ENCODE assay signal across 18 cellular contexts in genomic region chr22:31550871-31551370, GRCh38. TPM values are rescaled to one million over a fixed set of nuclear protein-coding genes. Genes with fewer than 3 reads are reported as not detected.
DNase-seq lines count a peak whose midpoint lies in the region; ATAC-seq and TF ChIP-seq lines count a peak whose summit lies in the region.
"Had no signal": no experiment of that assay in that cellular context is flagged by ENCODE, and none has a peak within 500 bp of the region (broad histone marks: within the 10 kb centered on the region; RNA-seq: fewer than 3 reads in every experiment).

No MANE protein-coding gene starts in this region.

- POLR2A ChIA-PET in CD8-positive, alpha-beta T cell (lab: Charles Lee): no interaction called here
- POLR2A ChIA-PET in activated CD8-positive, alpha-beta T cell treated with anti-CD3 and anti-CD28 coated beads for 36 hours (lab: Charles Lee): interaction anchor here (0.7 to 1.7 kb wide), 4 partner anchors 9 to 65 kb away, joined by 3 to 7 read pairs (median 3); no protein-coding TSS in a partner anchor

- no peaks in the 10 kb centered on the region for H3K9me3 ChIP-seq in CD8-positive, alpha-beta T cell (ENCODE audit: low read length)
- no peaks in the 10 kb centered on the region for H3K9me3 ChIP-seq in left lung
- H3K9me3 ChIP-seq: BLaER1 treated with 17β-estradiol and CSF1 and Interleukin-3, amounts not matched to agents 10 nM and 100 nM had no signal

- DNase-seq in activated T-cell treated with anti-CD3 and anti-CD28 coated beads, Interleukin-2, amount 50 U/mL, for 24 hours: no peak
- no peak for DNase-seq in activated T-cell treated with anti-CD3 and anti-CD28 coated beads, Interleukin-2, amount 50 U/mL, for 48 hours
- no peak for DNase-seq in CD8-positive, alpha-beta T cell
- DNase-seq in activated CD8-positive, alpha-beta T cell treated with anti-CD3 and anti-CD28 coated beads for 36 hours: no peak
- DNase-seq in memory B cell (ENCODE audit: low spot score in 2 of 2): no peak
- DNase-seq in left lung: no peak
- no peak for DNase-seq in activated effector memory CD4-positive, alpha-beta T cell treated with Interleukin-2 at 50 U/mL for 16 hours
- DNase-seq: DMS79 treated with DMSO at 0.1 percent for 48 hours, HFFc6, KBM-7, NCI-H1105 treated with DMSO at 0.1 percent for 48 hours, NCI-H1694 treated with DMSO at 0.1 percent for 48 hours, NCI-H524, PC-3, RPMI8226, SHP77 treated with DMSO at 0.1 percent for 48 hours had no signal

- H3K4me3 ChIP-seq in CD8-positive, alpha-beta T cell (ENCODE audit: low read depth, low read length): no peak overlapping the region
- H3K4me3 ChIP-seq in left lung: no peak overlapping the region
- H3K4me3 ChIP-seq: BLaER1 treated with 17β-estradiol and CSF1 and Interleukin-3, amounts not matched to agents 10 nM and 100 nM had no signal

- no peaks in the 10 kb centered on the region for H3K4me1 ChIP-seq in CD8-positive, alpha-beta T cell (ENCODE audit: insufficient read depth, low read length)
- H3K4me1 ChIP-seq in left lung: no peaks in the 10 kb centered on the region

- no peaks in the 10 kb centered on the region for H3K27me3 Mint-ChIP-seq in activated T-cell treated with anti-CD3 and anti-CD28 coated beads, Interleukin-2, amount 50 U/mL, for 24 hours
- H3K27me3 Mint-ChIP-seq in CD8-positive, alpha-beta T cell (ENCODE audit: low read depth): no peaks in the 10 kb centered on the region
- no peaks in the 10 kb centered on the region for H3K27me3 Mint-ChIP-seq in activated CD8-positive, alpha-beta T cell treated with anti-CD3 and anti-CD28 coated beads for 36 hours
- no peaks in the 10 kb centered on the region for H3K27me3 Mint-ChIP-seq in memory B cell

- no peaks in the 10 kb centered on the region for H3K9me3 Mint-ChIP-seq in activated T-cell treated with anti-CD3 and anti-CD28 coated beads, Interleukin-2, amount 50 U/mL, for 24 hours
- no peaks in the 10 kb centered on the region for H3K9me3 Mint-ChIP-seq in CD8-positive, alpha-beta T cell
- no peaks in the 10 kb centered on the region for H3K9me3 Mint-ChIP-seq in activated CD8-positive, alpha-beta T cell treated with anti-CD3 and anti-CD28 coated beads for 36 hours
- H3K9me3 Mint-ChIP-seq in memory B cell: no peaks in the 10 kb centered on the region
- H3K9me3 Mint-ChIP-seq: HFFc6 had no signal

- peak overlapping the region; percentile 79 for H3K27ac Mint-ChIP-seq in activated T-cell treated with anti-CD3 and anti-CD28 coated beads, Interleukin-2, amount 50 U/mL, for 24 hours
- H3K27ac Mint-ChIP-seq in CD8-positive, alpha-beta T cell: peak overlapping the region; percentile 5
- peak overlapping the region; percentile 13 for H3K27ac Mint-ChIP-seq in activated CD8-positive, alpha-beta T cell treated with anti-CD3 and anti-CD28 coated beads for 36 hours
- peak overlapping the region; percentile 2 for H3K27ac Mint-ChIP-seq in memory B cell
- H3K27ac Mint-ChIP-seq: HFFc6 had no signal

- peaks cover 39% of the 10 kb centered on the region for H3K36me3 ChIP-seq in CD8-positive, alpha-beta T cell (ENCODE audit: insufficient read depth, low read length)
- peaks cover 0 to 43% of the 10 kb centered on the region in 2 donors for H3K36me3 ChIP-seq in left lung

- TF ChIP-seq CTCF in CD8-positive, alpha-beta T cell (IDR thresholded peaks at IDR 0.05): no peak
- no peak for TF ChIP-seq CTCF in activated CD8-positive, alpha-beta T cell treated with anti-CD3 and anti-CD28 coated beads for 36 hours (IDR thresholded peaks at IDR 0.05)
- no peak for TF ChIP-seq CTCF in left lung (IDR thresholded peaks at IDR 0.05)

- peaks cover 36% of the 10 kb centered on the region for H3K4me1 Mint-ChIP-seq in activated T-cell treated with anti-CD3 and anti-CD28 coated beads, Interleukin-2, amount 50 U/mL, for 24 hours (ENCODE audit: low read depth)
- H3K4me1 Mint-ChIP-seq in CD8-positive, alpha-beta T cell (ENCODE audit: low read depth): peaks cover 10% of the 10 kb centered on the region
- H3K4me1 Mint-ChIP-seq in activated CD8-positive, alpha-beta T cell treated with anti-CD3 and anti-CD28 coated beads for 36 hours (ENCODE audit: low read depth): peaks cover 31% of the 10 kb centered on the region
- peaks cover 4% of the 10 kb centered on the region for H3K4me1 Mint-ChIP-seq in memory B cell

- H3K4me3 Mint-ChIP-seq in activated T-cell treated with anti-CD3 and anti-CD28 coated beads, Interleukin-2, amount 50 U/mL, for 24 hours: no peak overlapping the region
- H3K4me3 Mint-ChIP-seq in CD8-positive, alpha-beta T cell: no peak overlapping the region
- no peak overlapping the region for H3K4me3 Mint-ChIP-seq in activated CD8-positive, alpha-beta T cell treated with anti-CD3 and anti-CD28 coated beads for 36 hours
- H3K4me3 Mint-ChIP-seq in memory B cell: no peak overlapping the region
- H3K4me3 Mint-ChIP-seq: HFFc6 had no signal

- no peaks in the 10 kb centered on the region for H3K27me3 ChIP-seq in CD8-positive, alpha-beta T cell (ENCODE audit: insufficient read depth, low read length)
- H3K27me3 ChIP-seq in left lung: no peaks in the 10 kb centered on the region
- H3K27me3 ChIP-seq: BLaER1 treated with 17β-estradiol and CSF1 and Interleukin-3, amounts not matched to agents 10 nM and 100 nM had no signal

- CTCF ChIA-PET in CD8-positive, alpha-beta T cell (lab: Charles Lee): interaction anchor here (0.6 kb wide), 1 partner anchor 308 kb away, joined by 4 read pairs; no protein-coding TSS in a partner anchor
- CTCF ChIA-PET in activated CD8-positive, alpha-beta T cell treated with anti-CD3 and anti-CD28 coated beads for 36 hours (lab: Charles Lee): no interaction called here

- intact Hi-C loops in CD8-positive, alpha-beta T cell (cut with DNase I, micrococcal nuclease): no loop called here
- intact Hi-C loops in activated CD8-positive, alpha-beta T cell treated with anti-CD3 and anti-CD28 coated beads for 36 hours (cut with micrococcal nuclease): loop anchor here (10.0 kb wide), 1 partner anchor 84 kb away; no protein-coding TSS in a partner anchor
- intact Hi-C loops in left lung (cut with DNase I): no loop called here

- ATAC-seq in CD8-positive, alpha-beta T cell: no peak
- no peak for ATAC-seq in activated CD8-positive, alpha-beta T cell treated with anti-CD3 and anti-CD28 coated beads for 36 hours
- ATAC-seq in memory B cell (ENCODE audit: low read depth) (no peak), left lung (no peak)
- ATAC-seq: HepG2, PC-3 had no signal

- peaks cover 82% of the 10 kb centered on the region for H3K36me3 Mint-ChIP-seq in activated T-cell treated with anti-CD3 and anti-CD28 coated beads, Interleukin-2, amount 50 U/mL, for 24 hours (ENCODE audit: low read depth)
- peaks cover 70% of the 10 kb centered on the region for H3K36me3 Mint-ChIP-seq in CD8-positive, alpha-beta T cell
- peaks cover 60% of the 10 kb centered on the region for H3K36me3 Mint-ChIP-seq in activated CD8-positive, alpha-beta T cell treated with anti-CD3 and anti-CD28 coated beads for 36 hours (ENCODE audit: low read depth)
- H3K36me3 Mint-ChIP-seq in memory B cell: peaks cover 22% of the 10 kb centered on the region

- H3K27ac ChIP-seq in CD8-positive, alpha-beta T cell (ENCODE audit: low read depth, low read length): no peak overlapping the region
- H3K27ac ChIP-seq in left lung: no peak overlapping the region
- H3K27ac ChIP-seq: BLaER1 treated with 17β-estradiol and CSF1 and Interleukin-3, amounts not matched to agents 10 nM and 100 nM had no signal

RNA-seq across cellular contexts. Expression of gene SFI1, which starts 54.6 kb away (rescaled TPM):
- 100 to 1,000 TPM; 217 to 235 TPM for total RNA-seq in CD8-positive, alpha-beta T cell
- total RNA-seq in activated CD8-positive, alpha-beta T cell treated with anti-CD3 and anti-CD28 coated beads for 36 hours: 100 to 1,000 TPM; 273 to 274 TPM
- total RNA-seq in left lung: 10 to 100 TPM; 27.6 to 39.6 TPM

Comparison
In these comparisons a context has a peak if more than half of its experiments do, and no peak if none do; other contexts are left out.
1. H3K27ac Mint-ChIP-seq: peak in every context shown above with its lines; median percentile 79 in activated T-cell treated with anti-CD3 and anti-CD28 coated beads, Interleukin-2, amount 50 U/mL, for 24 hours; 13 in activated CD8-positive, alpha-beta T cell treated with anti-CD3 and anti-CD28 coated beads for 36 hours; 5 in CD8-positive, alpha-beta T cell; 2 in memory B cell.
2. RNA of gene SFI1, which starts 54.6 kb away (total RNA-seq): 273 to 274 TPM in activated CD8-positive, alpha-beta T cell treated with anti-CD3 and anti-CD28 coated beads for 36 hours and 217 to 235 TPM in CD8-positive, alpha-beta T cell; 27.6 to 39.6 TPM in left lung; every median in the first group is over 4 times any median in the second.